In the genomic region with DNA sequence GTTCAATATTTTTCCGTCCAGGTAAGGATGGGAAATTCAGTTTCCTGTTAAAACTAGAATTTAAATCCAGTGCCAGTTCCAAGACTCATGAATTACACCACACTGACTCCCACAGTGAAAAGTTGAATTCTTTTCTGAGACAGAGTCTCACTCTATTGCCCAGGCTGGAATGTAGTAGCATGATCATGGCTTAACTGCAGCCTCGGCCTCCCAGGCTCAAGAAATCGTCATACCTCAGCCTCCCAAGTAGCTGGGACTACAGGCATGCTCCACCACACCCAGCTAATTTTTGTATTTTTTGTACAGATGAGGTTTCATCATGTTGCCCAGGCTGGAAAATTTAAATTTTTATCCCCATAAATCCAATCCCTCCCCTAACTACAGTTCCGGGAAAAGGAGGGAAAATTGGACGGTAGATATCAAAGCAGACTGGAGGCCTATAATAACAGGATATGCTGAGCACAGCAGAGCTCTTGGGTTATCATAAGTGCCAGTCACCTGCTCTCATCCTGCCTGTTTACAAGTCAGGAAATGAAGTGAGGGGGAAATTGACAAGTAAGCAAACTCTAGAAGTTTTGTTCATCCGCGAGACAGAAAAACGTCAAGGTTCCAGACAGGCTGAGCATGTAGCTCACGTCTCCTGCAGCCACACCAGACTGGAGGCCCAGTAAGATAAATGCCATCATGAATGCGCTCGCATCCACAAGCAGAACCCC, we compare ENCODE assay signal across 15 cellular contexts.
DNase-seq lines count a peak whose midpoint lies in the region; ATAC-seq and TF ChIP-seq lines count a peak whose summit lies in the region.
"Had no signal": no experiment of that assay in that cellular context is flagged by ENCODE, and none has a peak within 500 bp of the region (broad histone marks: within the 10 kb centered on the region; RNA-seq: fewer than 3 reads in every experiment).

No MANE protein-coding gene starts in this region.

- peak overlapping the region; percentile 39 for H3K27ac ChIP-seq in AG04450 (ENCODE audit: low read depth, low read length)
- H3K27ac ChIP-seq in CD8-positive, alpha-beta memory T cell (ENCODE audit: low read depth, low read length) = no peak overlapping the region
- H3K27ac ChIP-seq: BLaER1 treated with 17β-estradiol and CSF1 and Interleukin-3, amounts not matched to agents 10 nM and 100 nM; KMS-11 had no signal

- peak overlapping the region in 7 of 8 donors; percentile 7 to 91 (median 77) for H3K27ac Mint-ChIP-seq in CD8-positive, alpha-beta memory T cell
- peak overlapping the region; percentile 73 for H3K27ac Mint-ChIP-seq in activated CD4-positive, alpha-beta T cell treated with anti-CD3 and anti-CD28 coated beads, Interleukin-2, amount 10 ng/mL, durations not matched to agents 7 days and 5 days

- DNase-seq in AG04450 (ENCODE audit: low read depth, low spot score) (no peak), left lobe of liver (ENCODE audit: low spot score) (no peak), hippocampal formation (lab: John Stamatoyannopoulos, UW) (no peak)
- DNase-seq in CD8-positive, alpha-beta memory T cell = peak in 2 of 5 donors; percentile 12 to 35
- DNase-seq in activated CD4-positive, alpha-beta T cell treated with anti-CD3 and anti-CD28 coated beads, Interleukin-2, amount 10 ng/mL, durations not matched to agents 7 days and 5 days = peak; percentile 30
- DNase-seq: activated CD8-positive, alpha-beta memory T cell treated with anti-CD3 and anti-CD28 coated beads, Interleukin-2, amount 50 U/mL, for 4 hours; foreskin fibroblast; NCI-H146; NCI-H446 treated with DMSO at 0.1 percent for 48 hours; posterior cingulate gyrus; stimulated activated CD8-positive, alpha-beta memory T cell treated with anti-CD3 and anti-CD28 coated beads, Interleukin-4, amount 100 ng/mL, for 48 hours had no signal

- no peaks in the 10 kb centered on the region for H3K9me3 Mint-ChIP-seq in CD8-positive, alpha-beta memory T cell
- H3K9me3 Mint-ChIP-seq in activated CD4-positive, alpha-beta T cell treated with anti-CD3 and anti-CD28 coated beads, Interleukin-2, amount 10 ng/mL, durations not matched to agents 7 days and 5 days = no peaks in the 10 kb centered on the region

- no peaks in the 10 kb centered on the region for H3K9me3 ChIP-seq in AG04450 (ENCODE audit: control insufficient read depth, insufficient read depth, low read length)
- no peaks in the 10 kb centered on the region for H3K9me3 ChIP-seq in CD8-positive, alpha-beta memory T cell (ENCODE audit: low read length)
- H3K9me3 ChIP-seq: BLaER1 treated with 17β-estradiol and CSF1 and Interleukin-3, amounts not matched to agents 10 nM and 100 nM had no signal

- TF ChIP-seq CTCF in AG04450 (IDR thresholded peaks at IDR 0.05; ENCODE audit: low read depth, low read length) = no peak

- POLR2A ChIA-PET in AG04450 (lab: Yijun Ruan, JAX) = interaction anchor here (1.5 to 1.6 kb wide), 2 partner anchors 10 to 45 kb away, joined by 4 to 14 read pairs; no protein-coding TSS in a partner anchor
- POLR2A ChIA-PET in CD8-positive, alpha-beta memory T cell (lab: Charles Lee) = interaction anchor here (0.9 kb wide), 1 partner anchor 17 kb away, joined by 3 read pairs; no protein-coding TSS in a partner anchor
- POLR2A ChIA-PET in activated CD4-positive, alpha-beta T cell treated with anti-CD3 and anti-CD28 coated beads, Interleukin-2, amount 10 ng/mL, durations not matched to agents 7 days and 5 days (lab: Charles Lee) = no interaction called here

- no peaks in the 10 kb centered on the region for H3K36me3 Mint-ChIP-seq in CD8-positive, alpha-beta memory T cell
- no peaks in the 10 kb centered on the region for H3K36me3 Mint-ChIP-seq in activated CD4-positive, alpha-beta T cell treated with anti-CD3 and anti-CD28 coated beads, Interleukin-2, amount 10 ng/mL, durations not matched to agents 7 days and 5 days (ENCODE audit: low read depth)

- CTCF ChIA-PET in AG04450 (lab: Charles Lee) = interaction anchor here (1.1 to 1.2 kb wide), 2 partner anchors 9 to 72 kb away, joined by 4 read pairs; no protein-coding TSS in a partner anchor
- CTCF ChIA-PET in CD8-positive, alpha-beta memory T cell (lab: Charles Lee) = no interaction called here
- CTCF ChIA-PET in activated CD4-positive, alpha-beta T cell treated with anti-CD3 and anti-CD28 coated beads, Interleukin-2, amount 10 ng/mL, durations not matched to agents 7 days and 5 days (lab: Charles Lee) = no interaction called here

- H3K27me3 Mint-ChIP-seq in CD8-positive, alpha-beta memory T cell = no peaks in the 10 kb centered on the region
- H3K27me3 Mint-ChIP-seq in activated CD4-positive, alpha-beta T cell treated with anti-CD3 and anti-CD28 coated beads, Interleukin-2, amount 10 ng/mL, durations not matched to agents 7 days and 5 days = peaks cover 4% of the 10 kb centered on the region

- peak overlapping the region in 4 of 7 donors; percentile 5 to 68 (median 46) for H3K4me3 Mint-ChIP-seq in CD8-positive, alpha-beta memory T cell
- no peak overlapping the region for H3K4me3 Mint-ChIP-seq in activated CD4-positive, alpha-beta T cell treated with anti-CD3 and anti-CD28 coated beads, Interleukin-2, amount 10 ng/mL, durations not matched to agents 7 days and 5 days

- no peak overlapping the region for H3K4me3 ChIP-seq in AG04450 (ENCODE audit: low read depth, low read length)
- H3K4me3 ChIP-seq in CD8-positive, alpha-beta memory T cell (ENCODE audit: low read length) = no peak overlapping the region
- H3K4me3 ChIP-seq: BLaER1 treated with 17β-estradiol and CSF1 and Interleukin-3, amounts not matched to agents 10 nM and 100 nM had no signal

- no peaks in the 10 kb centered on the region for H3K27me3 ChIP-seq in AG04450 (ENCODE audit: control insufficient read depth, insufficient read depth, low read length)
- no peaks in the 10 kb centered on the region for H3K27me3 ChIP-seq in CD8-positive, alpha-beta memory T cell (ENCODE audit: insufficient read depth, low read length, poor library complexity, severe bottlenecking)
- H3K27me3 ChIP-seq: BLaER1 treated with 17β-estradiol and CSF1 and Interleukin-3, amounts not matched to agents 10 nM and 100 nM had no signal

- H3K4me1 ChIP-seq in CD8-positive, alpha-beta memory T cell (ENCODE audit: insufficient read depth, low read length) = peaks cover 15% of the 10 kb centered on the region

- peaks cover 13 to 27% (median 15%) of the 10 kb centered on the region in 3 donors for H3K4me1 Mint-ChIP-seq in CD8-positive, alpha-beta memory T cell
- H3K4me1 Mint-ChIP-seq in activated CD4-positive, alpha-beta T cell treated with anti-CD3 and anti-CD28 coated beads, Interleukin-2, amount 10 ng/mL, durations not matched to agents 7 days and 5 days = peaks cover 23% of the 10 kb centered on the region

- no peaks in the 10 kb centered on the region for H3K36me3 ChIP-seq in CD8-positive, alpha-beta memory T cell (ENCODE audit: insufficient read depth, low read length)
- H3K36me3 ChIP-seq: BLaER1 treated with 17β-estradiol and CSF1 and Interleukin-3, amounts not matched to agents 10 nM and 100 nM had no signal

- peak; percentile 45 for ATAC-seq in left lobe of liver
- no peak for ATAC-seq in GM21390 (IDR thresholded peaks at IDR 0.05; ENCODE audit: unreplicated experiment)
- no peak for ATAC-seq in HG03520 (IDR thresholded peaks at IDR 0.05; ENCODE audit: unreplicated experiment)
